In genomic region chr10:110872984-110873569, GRCh38 we compare ENCODE assay signal across 8 cellular contexts. TPM values are rescaled to one million over a fixed set of nuclear protein-coding genes. Genes with fewer than 3 reads are reported as not detected.
DNase-seq lines count a peak whose midpoint lies in the region; ATAC-seq and TF ChIP-seq lines count a peak whose summit lies in the region.

No MANE protein-coding gene starts in this region.

- H3K27ac ChIP-seq in thyroid gland = peak overlapping the region; percentile 96 to 100 (median 99)

- H3K4me1 ChIP-seq in thyroid gland = peaks cover 20 to 25% of the 10 kb centered on the region in 2 donors

- no peaks in the 10 kb centered on the region for H3K27me3 Mint-ChIP-seq in activated T-cell treated with anti-CD3 and anti-CD28 coated beads, Interleukin-2, amount 50 U/mL, for 72 hours (ENCODE audit: low read depth)
- no peaks in the 10 kb centered on the region for H3K27me3 Mint-ChIP-seq in activated naive CD8-positive, alpha-beta T cell treated with anti-CD3 and anti-CD28 coated beads, Interleukin-2, amount 10 ng/mL, durations not matched to agents 7 days and 5 days

- TF ChIP-seq CTCF in thyroid gland (IDR thresholded peaks at IDR 0.05) = no peak

- H3K9me3 Mint-ChIP-seq in activated T-cell treated with anti-CD3 and anti-CD28 coated beads, Interleukin-2, amount 50 U/mL, for 72 hours = no peaks in the 10 kb centered on the region
- no peaks in the 10 kb centered on the region for H3K9me3 Mint-ChIP-seq in activated naive CD8-positive, alpha-beta T cell treated with anti-CD3 and anti-CD28 coated beads, Interleukin-2, amount 10 ng/mL, durations not matched to agents 7 days and 5 days

- H3K4me1 Mint-ChIP-seq in activated T-cell treated with anti-CD3 and anti-CD28 coated beads, Interleukin-2, amount 50 U/mL, for 72 hours (ENCODE audit: low read depth) = peaks cover 64% of the 10 kb centered on the region
- peaks cover 63% of the 10 kb centered on the region for H3K4me1 Mint-ChIP-seq in activated naive CD8-positive, alpha-beta T cell treated with anti-CD3 and anti-CD28 coated beads, Interleukin-2, amount 10 ng/mL, durations not matched to agents 7 days and 5 days

- no peak for DNase-seq in activated T-cell treated with anti-CD3 and anti-CD28 coated beads, Interleukin-2, amount 50 U/mL, for 72 hours
- no peak for DNase-seq in activated T-cell treated with anti-CD3 and anti-CD28 coated beads, Interleukin-2, amount 50 U/mL, for 1 hour
- DNase-seq in activated naive CD8-positive, alpha-beta T cell treated with anti-CD3 and anti-CD28 coated beads, Interleukin-2, amount 10 ng/mL, durations not matched to agents 7 days and 5 days = no peak
- DNase-seq in left kidney (ENCODE audit: low read depth, low spot score) (peak; percentile 36), thyroid gland (no peak), NCI-H748 (lab: John Stamatoyannopoulos, UW; ENCODE audit: unreplicated experiment) (no peak), T-helper 9 cell (no peak)
- DNase-seq in stimulated activated CD4-positive, alpha-beta T cell treated with anti-CD3 and anti-CD28 coated beads, Interleukin-12 subunit alpha, Interleukin-12 subunit beta, amount 100 ng/mL, for 4 hours = no peak

- WGBS in thyroid gland, 2 donors = 1 to 2% methylated on average over 9 of the region's 9 CpGs

- no peaks in the 10 kb centered on the region for H3K36me3 ChIP-seq in thyroid gland

- intact Hi-C loops in thyroid gland (cut with DNase I) = no loop called here

- no peaks in the 10 kb centered on the region for H3K27me3 ChIP-seq in thyroid gland

- H3K27ac Mint-ChIP-seq in activated T-cell treated with anti-CD3 and anti-CD28 coated beads, Interleukin-2, amount 50 U/mL, for 72 hours = peak overlapping the region; percentile 92
- peak overlapping the region; percentile 88 for H3K27ac Mint-ChIP-seq in activated naive CD8-positive, alpha-beta T cell treated with anti-CD3 and anti-CD28 coated beads, Interleukin-2, amount 10 ng/mL, durations not matched to agents 7 days and 5 days

- peak overlapping the region; percentile 94 to 99 for H3K4me3 Mint-ChIP-seq in activated T-cell treated with anti-CD3 and anti-CD28 coated beads, Interleukin-2, amount 50 U/mL, for 72 hours
- peak overlapping the region; percentile 91 for H3K4me3 Mint-ChIP-seq in activated naive CD8-positive, alpha-beta T cell treated with anti-CD3 and anti-CD28 coated beads, Interleukin-2, amount 10 ng/mL, durations not matched to agents 7 days and 5 days

- POLR2A ChIA-PET in activated naive CD8-positive, alpha-beta T cell treated with anti-CD3 and anti-CD28 coated beads, Interleukin-2, amount 10 ng/mL, durations not matched to agents 7 days and 5 days (lab: Charles Lee) = interaction anchor here (1.0 to 2.1 kb wide), 10 partner anchors 9 to 88 kb away, joined by 3 to 19 read pairs (median 8); no protein-coding TSS in a partner anchor

- no peak for ATAC-seq in activated T-cell treated with anti-CD3 and anti-CD28 coated beads, Interleukin-2, amount 50 U/mL, for 72 hours (replicated peaks in 1 of 2)
- ATAC-seq in activated naive CD8-positive, alpha-beta T cell treated with anti-CD3 and anti-CD28 coated beads, Interleukin-2, amount 10 ng/mL, durations not matched to agents 7 days and 5 days (ENCODE audit: low read depth) = no peak

- no peaks in the 10 kb centered on the region for H3K9me3 ChIP-seq in thyroid gland

- no peak for TF ChIP-seq POLR2A in thyroid gland (IDR thresholded peaks at IDR 0.05)

- peaks cover 7 to 32% of the 10 kb centered on the region in 2 donors for H3K36me3 Mint-ChIP-seq in activated T-cell treated with anti-CD3 and anti-CD28 coated beads, Interleukin-2, amount 50 U/mL, for 72 hours (ENCODE audit: insufficient read depth in 2 of 2)
- H3K36me3 Mint-ChIP-seq in activated naive CD8-positive, alpha-beta T cell treated with anti-CD3 and anti-CD28 coated beads, Interleukin-2, amount 10 ng/mL, durations not matched to agents 7 days and 5 days = peaks cover 26% of the 10 kb centered on the region

- peak overlapping the region; percentile 77 to 99 (median 80) for H3K4me3 ChIP-seq in thyroid gland (replicated peaks in 1 of 3)

RNA-seq across cellular contexts. Expression of gene PDCD4, which starts 1.3 kb away (rescaled TPM):
- total RNA-seq in activated T-cell treated with anti-CD3 and anti-CD28 coated beads, Interleukin-2, amount 50 U/mL, for 72 hours = 100 to 1,000 TPM; 340 to 386 TPM
- 100 to 1,000 TPM; 236 to 237 TPM for total RNA-seq in activated naive CD8-positive, alpha-beta T cell treated with anti-CD3 and anti-CD28 coated beads, Interleukin-2, amount 10 ng/mL, durations not matched to agents 7 days and 5 days
- 100 to 1,000 TPM; 188 to 340 (median 256) TPM for total RNA-seq in thyroid gland

RNA-seq across cellular contexts. Expression of gene BBIP1, which starts 45.9 kb away (rescaled TPM):
- total RNA-seq in activated T-cell treated with anti-CD3 and anti-CD28 coated beads, Interleukin-2, amount 50 U/mL, for 72 hours = 10 to 100 TPM; 25.7 to 34.5 TPM
- 10 to 100 TPM; 33.0 to 33.8 TPM for total RNA-seq in activated naive CD8-positive, alpha-beta T cell treated with anti-CD3 and anti-CD28 coated beads, Interleukin-2, amount 10 ng/mL, durations not matched to agents 7 days and 5 days
- total RNA-seq in thyroid gland = 10 to 100 TPM; 27.3 to 48.4 (median 34.1) TPM

RNA-seq across cellular contexts. Expression of gene SHOC2, which starts 46.3 kb away (rescaled TPM):
- 10 to 100 TPM; 66.1 to 71.3 TPM for total RNA-seq in activated T-cell treated with anti-CD3 and anti-CD28 coated beads, Interleukin-2, amount 50 U/mL, for 72 hours
- 10 to 100 TPM; 49.8 to 56.2 TPM for total RNA-seq in activated naive CD8-positive, alpha-beta T cell treated with anti-CD3 and anti-CD28 coated beads, Interleukin-2, amount 10 ng/mL, durations not matched to agents 7 days and 5 days
- 10 to 100 TPM; 62.2 to 96.2 (median 71.1) TPM for total RNA-seq in thyroid gland
